ENCODE assay signal across 1 cellular context in genomic region chr2:101733257-101733993, GRCh38.
TF ChIP-seq lines count a peak whose summit lies in the region.

No MANE protein-coding gene starts in this region.

TF ChIP-seq in HepG2, 621 proteins besides CTCF, POLR2A, EP300 and RAD21 (continued from another document and continues in another):
- TF ChIP-seq POLR2G (IDR thresholded peaks at IDR 0.05; ENCODE audit: low read depth, low read length) (peak; percentile 76), TRIM24 (CRISPR knock-in tag; IDR thresholded peaks at IDR 0.05) (no peak; the same call in none of the 2 replicates), ZBTB10 (CRISPR knock-in tag; IDR thresholded peaks at IDR 0.05; ENCODE audit: borderline replicate concordance) (no peak; the same call in 1 of the 2 replicates), ZXDC (CRISPR knock-in tag; IDR thresholded peaks at IDR 0.05) (no peak), KDM6A (CRISPR knock-in tag; IDR thresholded peaks at IDR 0.05; ENCODE audit: low read depth) (peak; percentile 28; the same call in 1 of the 2 replicates), MED8 (CRISPR knock-in tag; IDR thresholded peaks at IDR 0.05; ENCODE audit: insufficient replicate concordance) (peak; percentile 60), ZBTB46 (CRISPR knock-in tag; IDR thresholded peaks at IDR 0.05; ENCODE audit: borderline replicate concordance) (no peak), CHD2 (IDR thresholded peaks at IDR 0.05; ENCODE audit: low read depth, low read length) (0 out of 2 replicates have a peak, but pooled peaks have one; percentile 26), POGZ (CRISPR knock-in tag; IDR thresholded peaks at IDR 0.05) (peak; percentile 66), ZNF713 (CRISPR knock-in tag; IDR thresholded peaks at IDR 0.05) (no peak), ZFAT (CRISPR knock-in tag; conservative IDR thresholded peaks at IDR 0.05) (no peak), HIVEP1 (CRISPR knock-in tag; IDR thresholded peaks at IDR 0.05) (peak; percentile 80; the same call in 1 of the 2 replicates), ZNF749 (CRISPR knock-in tag; IDR thresholded peaks at IDR 0.05; ENCODE audit: borderline replicate concordance) (no peak), GATAD1 (CRISPR knock-in tag; IDR thresholded peaks at IDR 0.05) (0 out of 2 replicates have a peak, but pooled peaks have one; percentile 28), ZC3H13 (CRISPR knock-in tag; IDR thresholded peaks at IDR 0.05) (no peak), NCOR1 (IDR thresholded peaks at IDR 0.05; ENCODE audit: borderline replicate concordance, low read length) (peak; percentile 83), NONO (IDR thresholded peaks at IDR 0.05) (no peak), NONO (CRISPR knock-in tag; conservative IDR thresholded peaks at IDR 0.05) (no peak), TMF1 (CRISPR knock-in tag; IDR thresholded peaks at IDR 0.05; ENCODE audit: low read depth) (no peak), MZF1 (CRISPR knock-in tag; IDR thresholded peaks at IDR 0.05; ENCODE audit: borderline replicate concordance) (no peak), NR2F6 (IDR thresholded peaks at IDR 0.05) (peak; percentile 91), NR2F6 (CRISPR knock-in tag; IDR thresholded peaks at IDR 0.05) (peak; percentile 95), TBX3 (IDR thresholded peaks at IDR 0.05; ENCODE audit: borderline replicate concordance) (peak; percentile 38; the same call in 1 of the 2 replicates), ATAD3A (CRISPR knock-in tag; IDR thresholded peaks at IDR 0.05) (no peak), RCOR2 (CRISPR knock-in tag; IDR thresholded peaks at IDR 0.05) (peak; percentile 71; the same call in 1 of the 2 replicates), CBFB (CRISPR knock-in tag; IDR thresholded peaks at IDR 0.05) (0 out of 2 replicates have a peak, but pooled peaks have one; percentile 13), SP1 (IDR thresholded peaks at IDR 0.05) (no peak), SP1 (CRISPR knock-in tag; IDR thresholded peaks at IDR 0.05) (no peak; the same call in 1 of the 2 replicates), ZFP36L2 (CRISPR knock-in tag; IDR thresholded peaks at IDR 0.05) (no peak), ZNF3 (CRISPR knock-in tag; IDR thresholded peaks at IDR 0.05) (no peak), AGO1 (IDR thresholded peaks at IDR 0.05; ENCODE audit: low read depth, low read length, poor library complexity, severe bottlenecking) (no peak), SRSF1 (optimal IDR thresholded peaks at IDR 0.05; ENCODE audit: low read depth, low read length) (no peak), FIP1L1 (IDR thresholded peaks at IDR 0.05; ENCODE audit: borderline replicate concordance, insufficient read depth, low read depth, low read length) (no peak), ZNF83 (CRISPR knock-in tag; IDR thresholded peaks at IDR 0.05; ENCODE audit: borderline replicate concordance) (no peak), RBM39 (IDR thresholded peaks at IDR 0.05; ENCODE audit: low read depth, low read length, poor library complexity, severe bottlenecking) (no peak), ZNF430 (CRISPR knock-in tag; IDR thresholded peaks at IDR 0.05) (0 out of 2 replicates have a peak, but pooled peaks have one; percentile 41), ZMAT5 (CRISPR knock-in tag; IDR thresholded peaks at IDR 0.05; ENCODE audit: borderline replicate concordance, low read depth) (no peak), U2AF2 (IDR thresholded peaks at IDR 0.05; ENCODE audit: low read depth, low read length) (no peak), MEIS2 (CRISPR knock-in tag; IDR thresholded peaks at IDR 0.05) (no peak; the same call in 1 of the 2 replicates), NBN (conservative IDR thresholded peaks at IDR 0.05) (no peak), YY1 (IDR thresholded peaks at IDR 0.05; ENCODE audit: insufficient read depth, insufficient replicate concordance, low read depth, low read length) (no peak), GLI4 (CRISPR knock-in tag; IDR thresholded peaks at IDR 0.05; ENCODE audit: borderline replicate concordance) (no peak), NRL (CRISPR knock-in tag; IDR thresholded peaks at IDR 0.05; ENCODE audit: borderline replicate concordance) (peak; percentile 83; the same call in 1 of the 2 replicates), KDM2A (CRISPR knock-in tag; IDR thresholded peaks at IDR 0.05; ENCODE audit: borderline replicate concordance, low read depth) (0 out of 2 replicates have a peak, but pooled peaks have one; percentile 50), ZNF878 (CRISPR knock-in tag; IDR thresholded peaks at IDR 0.05) (peak; percentile 63; the same call in 1 of the 2 replicates), ELK4 (CRISPR knock-in tag; IDR thresholded peaks at IDR 0.05; ENCODE audit: borderline replicate concordance) (no peak), SPEN (CRISPR knock-in tag; IDR thresholded peaks at IDR 0.05; ENCODE audit: low read depth) (0 out of 2 replicates have a peak, but pooled peaks have one; percentile 11)
- TF ChIP-seq, protein P1, sequence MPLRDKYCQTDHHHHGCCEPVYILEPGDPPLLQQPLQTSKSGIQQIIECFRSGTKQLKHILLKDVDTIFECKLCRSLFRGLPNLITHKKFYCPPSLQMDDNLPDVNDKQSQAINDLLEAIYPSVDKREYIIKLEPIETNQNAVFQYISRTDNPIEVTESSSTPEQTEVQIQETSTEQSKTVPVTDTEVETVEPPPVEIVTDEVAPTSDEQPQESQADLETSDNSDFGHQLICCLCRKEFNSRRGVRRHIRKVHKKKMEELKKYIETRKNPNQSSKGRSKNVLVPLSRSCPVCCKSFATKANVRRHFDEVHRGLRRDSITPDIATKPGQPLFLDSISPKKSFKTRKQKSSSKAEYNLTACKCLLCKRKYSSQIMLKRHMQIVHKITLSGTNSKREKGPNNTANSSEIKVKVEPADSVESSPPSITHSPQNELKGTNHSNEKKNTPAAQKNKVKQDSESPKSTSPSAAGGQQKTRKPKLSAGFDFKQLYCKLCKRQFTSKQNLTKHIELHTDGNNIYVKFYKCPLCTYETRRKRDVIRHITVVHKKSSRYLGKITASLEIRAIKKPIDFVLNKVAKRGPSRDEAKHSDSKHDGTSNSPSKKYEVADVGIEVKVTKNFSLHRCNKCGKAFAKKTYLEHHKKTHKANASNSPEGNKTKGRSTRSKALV (CRISPR knock-in tag; IDR thresholded peaks at IDR 0.05) = no peak
- TF ChIP-seq, protein P2, sequence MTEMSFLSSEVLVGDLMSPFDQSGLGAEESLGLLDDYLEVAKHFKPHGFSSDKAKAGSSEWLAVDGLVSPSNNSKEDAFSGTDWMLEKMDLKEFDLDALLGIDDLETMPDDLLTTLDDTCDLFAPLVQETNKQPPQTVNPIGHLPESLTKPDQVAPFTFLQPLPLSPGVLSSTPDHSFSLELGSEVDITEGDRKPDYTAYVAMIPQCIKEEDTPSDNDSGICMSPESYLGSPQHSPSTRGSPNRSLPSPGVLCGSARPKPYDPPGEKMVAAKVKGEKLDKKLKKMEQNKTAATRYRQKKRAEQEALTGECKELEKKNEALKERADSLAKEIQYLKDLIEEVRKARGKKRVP (CRISPR knock-in tag; IDR thresholded peaks at IDR 0.05) = no peak; a peak in 1 of 4 replicates
- TF ChIP-seq, protein P3, sequence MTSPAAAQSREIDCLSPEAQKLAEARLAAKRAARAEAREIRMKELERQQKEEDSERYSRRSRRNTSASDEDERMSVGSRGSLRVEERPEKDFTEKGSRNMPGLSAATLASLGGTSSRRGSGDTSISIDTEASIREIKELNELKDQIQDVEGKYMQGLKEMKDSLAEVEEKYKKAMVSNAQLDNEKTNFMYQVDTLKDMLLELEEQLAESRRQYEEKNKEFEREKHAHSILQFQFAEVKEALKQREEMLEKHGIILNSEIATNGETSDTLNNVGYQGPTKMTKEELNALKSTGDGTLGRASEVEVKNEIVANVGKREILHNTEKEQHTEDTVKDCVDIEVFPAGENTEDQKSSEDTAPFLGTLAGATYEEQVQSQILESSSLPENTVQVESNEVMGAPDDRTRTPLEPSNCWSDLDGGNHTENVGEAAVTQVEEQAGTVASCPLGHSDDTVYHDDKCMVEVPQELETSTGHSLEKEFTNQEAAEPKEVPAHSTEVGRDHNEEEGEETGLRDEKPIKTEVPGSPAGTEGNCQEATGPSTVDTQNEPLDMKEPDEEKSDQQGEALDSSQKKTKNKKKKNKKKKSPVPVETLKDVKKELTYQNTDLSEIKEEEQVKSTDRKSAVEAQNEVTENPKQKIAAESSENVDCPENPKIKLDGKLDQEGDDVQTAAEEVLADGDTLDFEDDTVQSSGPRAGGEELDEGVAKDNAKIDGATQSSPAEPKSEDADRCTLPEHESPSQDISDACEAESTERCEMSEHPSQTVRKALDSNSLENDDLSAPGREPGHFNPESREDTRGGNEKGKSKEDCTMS (CRISPR knock-in tag; conservative IDR thresholded peaks at IDR 0.05) = no peak
- TF ChIP-seq, protein P4, sequence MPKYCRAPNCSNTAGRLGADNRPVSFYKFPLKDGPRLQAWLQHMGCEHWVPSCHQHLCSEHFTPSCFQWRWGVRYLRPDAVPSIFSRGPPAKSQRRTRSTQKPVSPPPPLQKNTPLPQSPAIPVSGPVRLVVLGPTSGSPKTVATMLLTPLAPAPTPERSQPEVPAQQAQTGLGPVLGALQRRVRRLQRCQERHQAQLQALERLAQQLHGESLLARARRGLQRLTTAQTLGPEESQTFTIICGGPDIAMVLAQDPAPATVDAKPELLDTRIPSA (CRISPR knock-in tag; IDR thresholded peaks at IDR 0.05; ENCODE audit: borderline replicate concordance) = no peak
- TF ChIP-seq, protein P5, sequence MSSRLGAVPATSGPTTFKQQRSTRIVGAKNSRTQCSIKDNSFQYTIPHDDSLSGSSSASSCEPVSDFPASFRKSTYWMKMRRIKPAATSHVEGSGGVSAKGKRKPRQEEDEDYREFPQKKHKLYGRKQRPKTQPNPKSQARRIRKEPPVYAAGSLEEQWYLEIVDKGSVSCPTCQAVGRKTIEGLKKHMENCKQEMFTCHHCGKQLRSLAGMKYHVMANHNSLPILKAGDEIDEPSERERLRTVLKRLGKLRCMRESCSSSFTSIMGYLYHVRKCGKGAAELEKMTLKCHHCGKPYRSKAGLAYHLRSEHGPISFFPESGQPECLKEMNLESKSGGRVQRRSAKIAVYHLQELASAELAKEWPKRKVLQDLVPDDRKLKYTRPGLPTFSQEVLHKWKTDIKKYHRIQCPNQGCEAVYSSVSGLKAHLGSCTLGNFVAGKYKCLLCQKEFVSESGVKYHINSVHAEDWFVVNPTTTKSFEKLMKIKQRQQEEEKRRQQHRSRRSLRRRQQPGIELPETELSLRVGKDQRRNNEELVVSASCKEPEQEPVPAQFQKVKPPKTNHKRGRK (CRISPR knock-in tag; IDR thresholded peaks at IDR 0.05) = 0 out of 2 replicates have a peak, but pooled peaks have one; percentile 5
